ENCODE assay signal across 18 cellular contexts in the genomic region with DNA sequence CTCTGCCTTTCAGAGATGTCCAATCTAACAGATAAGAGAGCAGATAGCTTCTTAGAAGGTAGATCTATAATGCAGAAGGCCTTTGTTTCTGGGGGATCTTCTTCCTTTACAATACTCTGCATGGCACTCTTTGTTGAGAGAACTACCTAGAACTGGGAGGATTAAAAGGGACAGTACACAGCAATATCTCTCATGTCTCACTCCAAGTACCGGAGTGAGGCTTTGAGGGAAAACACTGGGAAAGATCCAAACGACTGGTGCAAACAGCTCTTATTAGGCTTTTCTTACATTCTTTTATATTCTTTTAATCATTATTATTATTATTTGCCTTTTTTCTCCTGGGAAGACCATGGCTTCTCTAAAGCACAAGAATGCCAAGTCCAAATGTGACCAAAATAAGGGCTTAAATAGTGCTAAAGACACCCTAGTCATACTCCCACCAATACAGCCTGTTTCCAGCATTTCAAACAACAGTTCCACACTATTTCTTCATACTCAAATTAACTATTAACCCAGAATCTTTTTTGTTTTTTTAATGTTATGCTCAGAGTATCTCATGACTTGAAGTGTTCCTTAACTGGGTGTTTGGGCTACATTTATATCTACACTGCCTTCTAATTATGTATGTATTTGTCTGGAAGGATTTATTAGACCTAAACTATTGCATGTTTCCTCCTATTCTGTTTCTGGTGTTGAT. TPM values are rescaled to one million over a fixed set of nuclear protein-coding genes. Genes with fewer than 3 reads are reported as not detected.
A peak's percentile ranks its signal among the peaks of the same experiment; 100 is the strongest.
DNase-seq lines count a peak whose midpoint lies in the region; ATAC-seq and TF ChIP-seq lines count a peak whose summit lies in the region.
"Had no signal": no experiment of that assay in that cellular context is flagged by ENCODE, and none has a peak within 500 bp of the region (broad histone marks: within the 10 kb centered on the region; RNA-seq: fewer than 3 reads in every experiment).

No MANE protein-coding gene starts in this region.

- no peaks in the 10 kb centered on the region for H3K36me3 ChIP-seq in testis (ENCODE audit: low read depth, missing control alignments)

- H3K27ac ChIP-seq in testis, result no peak overlapping the region
- H3K27ac ChIP-seq: BLaER1 treated with 17β-estradiol and CSF1 and Interleukin-3, amounts not matched to agents 10 nM and 100 nM had no signal

- WGBS in testis, 2 donors, result 80 to 81% methylated on average over 2 of the region's 2 CpGs

- no peaks in the 10 kb centered on the region for H3K4me1 ChIP-seq in testis

- H3K9me3 ChIP-seq in testis, result no peaks in the 10 kb centered on the region

- no peak for ATAC-seq in activated CD4-positive, alpha-beta T cell treated with anti-CD3 and anti-CD28 coated beads for 36 hours
- ATAC-seq in GM18909 (IDR thresholded peaks at IDR 0.05; ENCODE audit: poor library complexity, unreplicated experiment), result peak; percentile 4
- ATAC-seq in HG03175 (IDR thresholded peaks at IDR 0.05; ENCODE audit: unreplicated experiment), result peak; percentile 10
- no peak for ATAC-seq in activated naive CD8-positive, alpha-beta T cell treated with anti-CD3 and anti-CD28 coated beads, Interleukin-2, amount 50 U/mL, for 24 hours
- ATAC-seq: GM23338 had no signal

- intact Hi-C loops in activated CD4-positive, alpha-beta T cell treated with anti-CD3 and anti-CD28 coated beads for 36 hours (cut with DNase I, micrococcal nuclease), result loop anchor here (1.0 to 10.0 kb wide), 8 partner anchors 23 to 91 kb away; partner anchors contain the start of genes ABHD17B (in 2 of the 2), C9orf85 (in 2 of the 2) and CEMIP2 (in 1 of the 2)
- intact Hi-C loops in testis (cut with DNase I; ENCODE audit: low total_unique reads), result no loop called here

- no peak overlapping the region for H3K4me3 ChIP-seq in testis
- H3K4me3 ChIP-seq: BLaER1 treated with 17β-estradiol and CSF1 and Interleukin-3, amounts not matched to agents 10 nM and 100 nM; GM23338 had no signal

- CTCF ChIA-PET in activated CD4-positive, alpha-beta T cell treated with anti-CD3 and anti-CD28 coated beads for 36 hours (lab: Charles Lee), result interaction anchor here (0.7 to 1.3 kb wide), 3 partner anchors 21 to 40 kb away, joined by 3 to 5 read pairs (median 4); no protein-coding TSS in a partner anchor

- TF ChIP-seq POLR2A in testis (IDR thresholded peaks at IDR 0.05), result no peak

- H3K4me1 Mint-ChIP-seq in activated CD4-positive, alpha-beta T cell treated with anti-CD3 and anti-CD28 coated beads for 36 hours, result peaks cover 18% of the 10 kb centered on the region
- peaks cover 34% of the 10 kb centered on the region for H3K4me1 Mint-ChIP-seq in activated naive CD8-positive, alpha-beta T cell treated with anti-CD3 and anti-CD28 coated beads, Interleukin-2, amount 50 U/mL, for 24 hours
- H3K4me1 Mint-ChIP-seq: GM23338 had no signal

- no peak for DNase-seq in activated CD4-positive, alpha-beta T cell treated with anti-CD3 and anti-CD28 coated beads for 36 hours
- DNase-seq in activated CD4-positive, alpha-beta T cell treated with anti-CD3 and anti-CD28 coated beads, Interleukin-2, amount 50 U/mL, for 48 hours, result no peak
- no peak for DNase-seq in activated naive CD8-positive, alpha-beta T cell treated with anti-CD3 and anti-CD28 coated beads, Interleukin-2, amount 50 U/mL, for 24 hours
- DNase-seq in NCI-H2196 treated with DMSO at 0.1 percent for 48 hours (lab: John Stamatoyannopoulos, UW; ENCODE audit: unreplicated experiment) (no peak), NCI-H1092 (lab: John Stamatoyannopoulos, UW) (no peak), testis (no peak)
- DNase-seq: DMS 273 treated with DMSO at 0.1 percent for 48 hours, Karpas-422, NCI-H1105 treated with DMSO at 0.1 percent for 48 hours, NCI-H187 treated with DMSO at 0.1 percent for 48 hours, NCI-H2171, NCI-H510A, NCI-H82, SHP77 treated with DMSO at 0.1 percent for 48 hours had no signal

- H3K4me3 Mint-ChIP-seq in activated CD4-positive, alpha-beta T cell treated with anti-CD3 and anti-CD28 coated beads for 36 hours, result no peak overlapping the region
- H3K4me3 Mint-ChIP-seq in activated naive CD8-positive, alpha-beta T cell treated with anti-CD3 and anti-CD28 coated beads, Interleukin-2, amount 50 U/mL, for 24 hours, result no peak overlapping the region
- H3K4me3 Mint-ChIP-seq: GM23338 had no signal

- peak overlapping the region; percentile 40 for H3K27ac Mint-ChIP-seq in activated CD4-positive, alpha-beta T cell treated with anti-CD3 and anti-CD28 coated beads for 36 hours
- peak overlapping the region; percentile 44 for H3K27ac Mint-ChIP-seq in activated naive CD8-positive, alpha-beta T cell treated with anti-CD3 and anti-CD28 coated beads, Interleukin-2, amount 50 U/mL, for 24 hours
- H3K27ac Mint-ChIP-seq: GM23338 had no signal

- H3K36me3 Mint-ChIP-seq in activated CD4-positive, alpha-beta T cell treated with anti-CD3 and anti-CD28 coated beads for 36 hours (ENCODE audit: low read depth), result peaks cover 25% of the 10 kb centered on the region
- H3K36me3 Mint-ChIP-seq in activated naive CD8-positive, alpha-beta T cell treated with anti-CD3 and anti-CD28 coated beads, Interleukin-2, amount 50 U/mL, for 24 hours (ENCODE audit: low read depth), result peaks cover 33% of the 10 kb centered on the region

- POLR2A ChIA-PET in activated CD4-positive, alpha-beta T cell treated with anti-CD3 and anti-CD28 coated beads for 36 hours (lab: Charles Lee), result interaction anchor here (0.6 kb wide), 1 partner anchor 585 kb away, joined by 4 read pairs; no protein-coding TSS in a partner anchor

- no peaks in the 10 kb centered on the region for H3K27me3 Mint-ChIP-seq in activated CD4-positive, alpha-beta T cell treated with anti-CD3 and anti-CD28 coated beads for 36 hours
- H3K27me3 Mint-ChIP-seq in activated naive CD8-positive, alpha-beta T cell treated with anti-CD3 and anti-CD28 coated beads, Interleukin-2, amount 50 U/mL, for 24 hours, result no peaks in the 10 kb centered on the region

- H3K27me3 ChIP-seq in testis, result no peaks in the 10 kb centered on the region
- H3K27me3 ChIP-seq: BLaER1 treated with 17β-estradiol and CSF1 and Interleukin-3, amounts not matched to agents 10 nM and 100 nM had no signal

- TF ChIP-seq CTCF in testis (IDR thresholded peaks at IDR 0.05), result no peak

- H3K9me3 Mint-ChIP-seq in activated CD4-positive, alpha-beta T cell treated with anti-CD3 and anti-CD28 coated beads for 36 hours (ENCODE audit: low read depth), result peaks cover 10% of the 10 kb centered on the region
- peaks cover 23% of the 10 kb centered on the region for H3K9me3 Mint-ChIP-seq in activated naive CD8-positive, alpha-beta T cell treated with anti-CD3 and anti-CD28 coated beads, Interleukin-2, amount 50 U/mL, for 24 hours

RNA-seq across cellular contexts. Expression of gene ABHD17B, which starts 52.7 kb away (rescaled TPM):
- 10 to 100 TPM in 1 of 2 experiments, 1 to 10 TPM in 1; 9.1 to 13.3 TPM for total RNA-seq in activated CD4-positive, alpha-beta T cell treated with anti-CD3 and anti-CD28 coated beads for 36 hours
- 10 to 100 TPM; 41.3 to 42.2 TPM for total RNA-seq in testis
- 31.3 TPM for polyA plus RNA-seq in testis (ENCODE audit: insufficient read depth, low read depth, low replicate concordance)

RNA-seq across cellular contexts. Expression of gene C9orf85, which starts 53.2 kb away (rescaled TPM):
- 10 to 100 TPM; 10.2 to 10.4 TPM for total RNA-seq in activated CD4-positive, alpha-beta T cell treated with anti-CD3 and anti-CD28 coated beads for 36 hours
- 10 to 100 TPM; 11.8 to 14.4 TPM for total RNA-seq in testis
- 8.0 TPM for polyA plus RNA-seq in testis (ENCODE audit: insufficient read depth, low read depth, low replicate concordance)

Comparison
In these comparisons a context has a peak if more than half of its experiments do, and no peak if none do; other contexts are left out.
1. ATAC-seq: peak in GM18909 (single experiment) and HG03175 (single experiment); none in activated CD4-positive, alpha-beta T cell treated with anti-CD3 and anti-CD28 coated beads for 36 hours (single experiment) and activated naive CD8-positive, alpha-beta T cell treated with anti-CD3 and anti-CD28 coated beads, Interleukin-2, amount 50 U/mL, for 24 hours (single experiment).